8 cellular contexts compared by ENCODE assay signal in the genomic region with DNA sequence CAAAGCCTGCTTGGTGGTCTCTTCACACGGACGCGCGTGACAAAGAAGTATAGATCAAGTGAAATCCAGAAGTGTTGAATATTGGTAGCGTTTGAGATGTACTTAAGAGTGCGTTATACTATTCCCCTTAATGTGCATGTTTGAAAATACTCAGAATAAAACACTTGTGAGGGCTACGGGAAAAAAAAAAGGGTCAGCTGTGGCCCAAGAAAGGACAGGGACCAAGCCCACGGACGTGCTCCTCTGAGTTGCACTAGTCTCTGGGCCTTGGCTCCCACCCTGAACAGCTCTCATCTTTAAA. TPM values are rescaled to one million over a fixed set of nuclear protein-coding genes. Genes with fewer than 3 reads are reported as not detected.
DNase-seq lines count a peak whose midpoint lies in the region; ATAC-seq, FAIRE-seq and TF ChIP-seq lines count a peak whose summit lies in the region.

No MANE protein-coding gene starts in this region.

- in situ Hi-C loops in gastrocnemius medialis (cut with MboI; ENCODE audit: low sequenced_read_pairs in 4 of 4), result no loop called here

- intact Hi-C loops in gastrocnemius medialis (cut with DNase I; ENCODE audit: low total_unique reads), result loop anchor here (1.0 to 10.0 kb wide), 5 partner anchors 16 to 307 kb away; a partner anchor contains a TSS

- H3K9me3 ChIP-seq in SJSA1 (replicated peaks), result no peaks in the 10 kb centered on the region
- H3K9me3 ChIP-seq in gastrocnemius medialis, result no peaks in the 10 kb centered on the region

- H3K27me3 ChIP-seq in SJSA1 (replicated peaks), result no peaks in the 10 kb centered on the region
- H3K27me3 ChIP-seq in gastrocnemius medialis, result no peaks in the 10 kb centered on the region

- no peak for TF ChIP-seq CTCF in fibroblast of pulmonary artery (IDR thresholded peaks at IDR 0.05; ENCODE audit: low read length, missing control alignments)
- no peak for TF ChIP-seq CTCF in gastrocnemius medialis (IDR thresholded peaks at IDR 0.05 in 4 of 5, conservative IDR thresholded peaks at IDR 0.05 in 1 of 5)

- DNase-seq in GM12891 (ENCODE audit: insufficient read length, low spot score) (no peak), SJSA1 (ENCODE audit: low read depth in 1 of 2, low spot score in 2 of 2) (no peak), fibroblast of pulmonary artery (ENCODE audit: low read depth) (no peak), gastrocnemius medialis (no peak)

- ATAC-seq in gastrocnemius medialis (no peak), GM21367 (IDR thresholded peaks at IDR 0.05; ENCODE audit: unreplicated experiment) (no peak), GM21526 (IDR thresholded peaks at IDR 0.05; ENCODE audit: low FRiP score, unreplicated experiment) (no peak), GM18511 (IDR thresholded peaks at IDR 0.05; ENCODE audit: unreplicated experiment) (no peak), HG02852 (IDR thresholded peaks at IDR 0.05; ENCODE audit: unreplicated experiment) (no peak)

- H3K36me3 ChIP-seq in SJSA1 (peaks cover 41% of the 10 kb centered on the region), gastrocnemius medialis (peaks cover 0 to 31% of the 10 kb centered on the region in 2 donors)

- TF ChIP-seq POLR2A in GM12891 (IDR thresholded peaks at IDR 0.05; ENCODE audit: low read depth, low read length), result no peak
- no peak for TF ChIP-seq POLR2A in gastrocnemius medialis (IDR thresholded peaks at IDR 0.05)

- H3K4me1 ChIP-seq in SJSA1 (replicated peaks), result peaks cover 6% of the 10 kb centered on the region
- peaks cover 8 to 23% of the 10 kb centered on the region in 2 donors for H3K4me1 ChIP-seq in gastrocnemius medialis

- peak overlapping the region; percentile 79 for H3K27ac ChIP-seq in SJSA1
- H3K27ac ChIP-seq in gastrocnemius medialis, result peak overlapping the region; percentile 89 to 95 (median 94)

- H3K4me3 ChIP-seq in SJSA1, result peak overlapping the region; percentile 75
- peak overlapping the region; percentile 97 for H3K4me3 ChIP-seq in fibroblast of pulmonary artery (replicated peaks; ENCODE audit: low read depth, low read length)
- H3K4me3 ChIP-seq in gastrocnemius medialis, result peak overlapping the region; percentile 68 to 100 (median 96)

- FAIRE-seq in GM12891 (lab: Jason Lieb, UNC), result peak; percentile 33

TF ChIP-seq in GM12891, 5 proteins besides CTCF, POLR2A, EP300 and RAD21:
- TF ChIP-seq POLR2AphosphoS5 (IDR thresholded peaks at IDR 0.05; ENCODE audit: low read depth, low read length) (no peak), PAX5 (IDR thresholded peaks at IDR 0.05; ENCODE audit: insufficient read depth, low read length, severe bottlenecking) (no peak), POU2F2 (IDR thresholded peaks at IDR 0.05; ENCODE audit: low read depth, low read length) (no peak), TAF1 (IDR thresholded peaks at IDR 0.05; ENCODE audit: low read depth, low read length) (no peak), SPI1 (IDR thresholded peaks at IDR 0.05; ENCODE audit: low read depth, low read length) (no peak)

RNA-seq across cellular contexts. Expression of a gene that starts 0.6 kb away (rescaled TPM):
- polyA plus RNA-seq in GM12891 (2012; ENCODE audit: low read depth, missing spikeins), result 41.7 TPM
- total RNA-seq in SJSA1 (2014; rRNA removed; shearing (Covaris generic)), result 106 and 151 TPM in 2 replicates
- total RNA-seq in gastrocnemius medialis, result 10 to 100 TPM; 45.8 to 77.8 (median 75.4) TPM

RNA-seq across cellular contexts. Expression of a gene that starts 13.3 kb away (rescaled TPM):
- 0.53 TPM for polyA plus RNA-seq in GM12891 (2012; ENCODE audit: low read depth, missing spikeins)
- total RNA-seq in SJSA1 (2014; rRNA removed; shearing (Covaris generic)), result 0.82 and 9.0 TPM in 2 replicates
- under 1 TPM in 1 of 4 donors, not detected in 3; 0.23 TPM for total RNA-seq in gastrocnemius medialis

RNA-seq across cellular contexts. Expression of a gene that starts 15.7 kb away (rescaled TPM):
- 15.4 TPM for polyA plus RNA-seq in GM12891 (2012; ENCODE audit: low read depth, missing spikeins)
- 10.2 and 15.2 TPM in 2 replicates for total RNA-seq in SJSA1 (2014; rRNA removed; shearing (Covaris generic))
- 1 to 10 TPM; 2.5 to 4.8 (median 3.4) TPM for total RNA-seq in gastrocnemius medialis

RNA-seq across cellular contexts. Expression of a gene that starts 19.9 kb away (rescaled TPM):
- 822 TPM for polyA plus RNA-seq in GM12891 (2012; ENCODE audit: low read depth, missing spikeins)
- 364 and 463 TPM in 2 replicates for total RNA-seq in SJSA1 (2014; rRNA removed; shearing (Covaris generic))
- total RNA-seq in gastrocnemius medialis, result 1,000 to 10,000 TPM in 2 of 4 donors, 100 to 1,000 TPM in 2; 899 to 1,245 (median 976) TPM

RNA-seq across cellular contexts. Expression of a gene that starts 38.1 kb away (rescaled TPM):
- polyA plus RNA-seq in GM12891 (2012; ENCODE audit: low read depth, missing spikeins), result 0.36 TPM
- not detected in 2 replicates for total RNA-seq in SJSA1 (2014; rRNA removed; shearing (Covaris generic))
- total RNA-seq in gastrocnemius medialis, result not detected
